Comparison of ENCODE assay signal across 25 cellular contexts in the genomic region with DNA sequence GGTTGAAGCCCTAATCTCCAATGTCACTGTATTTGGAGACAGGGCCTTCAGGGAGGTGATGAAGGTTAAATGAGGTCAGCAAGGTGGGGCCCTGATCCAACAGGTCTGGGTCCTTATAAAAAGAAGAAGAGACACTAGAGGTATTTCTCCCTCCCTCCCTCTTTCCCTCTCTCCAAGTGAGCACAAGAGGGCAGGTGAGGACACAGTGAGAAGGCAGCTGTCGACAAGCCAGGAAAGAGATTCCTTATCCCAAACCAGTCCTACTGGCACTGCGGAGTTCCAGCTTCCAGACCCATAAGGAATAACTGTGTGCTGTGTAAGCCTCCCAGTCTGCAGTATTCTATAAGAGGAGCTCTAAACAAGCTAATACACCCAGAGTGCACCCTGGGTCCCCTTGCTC.
DNase-seq lines count a peak whose midpoint lies in the region; ATAC-seq and TF ChIP-seq lines count a peak whose summit lies in the region.
"Had no signal": no experiment of that assay in that cellular context is flagged by ENCODE, and none has a peak within 500 bp of the region (broad histone marks: within the 10 kb centered on the region; RNA-seq: fewer than 3 reads in every experiment).

No MANE protein-coding gene starts in this region.

- no peak for TF ChIP-seq POLR2A in heart left ventricle (IDR thresholded peaks at IDR 0.05)

- ATAC-seq in heart left ventricle (peak in 3 of 4 donors; percentile 69 to 81 (median 73)), foreskin keratinocyte (peak; percentile 29)
- ATAC-seq: A549; activated naive CD4-positive, alpha-beta T cell treated with anti-CD3 and anti-CD28 coated beads, Interleukin-2, amount 50 U/mL, for 72 hours; activated T-helper 17 cell treated with anti-CD3 and anti-CD28 coated beads, Interleukin-2, amount 50 U/mL, for 72 hours had no signal

- DNase-seq in heart left ventricle = peak in 1 of 5 donors; percentile 41
- DNase-seq in right atrium auricular region (ENCODE audit: low spot score) = no peak
- DNase-seq in foreskin keratinocyte = peak in 1 of 2 donors; percentile 23
- DNase-seq in nephron progenitor cell = no peak
- DNase-seq in CD1c-positive myeloid dendritic cell (ENCODE audit: extremely low spot score) = no peak
- no peak for DNase-seq in DMS 273 (lab: John Stamatoyannopoulos, UW; ENCODE audit: unreplicated experiment)
- no peak for DNase-seq in iPS-NIHi11 (ENCODE audit: low spot score)
- no peak for DNase-seq in activated T-cell treated with anti-CD3 and anti-CD28 coated beads, Interleukin-2, amount 50 U/mL, for 48 hours
- DNase-seq: activated B cell treated with CpG ODN at 0.5 μM for 24 hours; activated CD4-positive, alpha-beta T cell treated with anti-CD3 and anti-CD28 coated beads, Interleukin-2, amount 50 U/mL, for 4 hours; activated CD8-positive, alpha-beta memory T cell treated with anti-CD3 and anti-CD28 coated beads, Interleukin-2, amount 50 U/mL, for 4 hours; DND-41; NCI-H187; NCI-H69; posterior cingulate gyrus; RPMI8226; T-helper 9 cell; upper lobe of left lung had no signal

- WGBS in heart left ventricle, 4 donors = 34 to 58% (median 48%) methylated on average over 2 of the region's 2 CpGs

- H3K27me3 ChIP-seq in heart left ventricle = no peaks in the 10 kb centered on the region
- no peaks in the 10 kb centered on the region for H3K27me3 ChIP-seq in right atrium auricular region
- H3K27me3 ChIP-seq in foreskin keratinocyte = peaks cover 19% of the 10 kb centered on the region
- H3K27me3 ChIP-seq: ascending aorta, upper lobe of left lung had no signal

- H3K27ac Mint-ChIP-seq in nephron progenitor cell = peak overlapping the region; percentile 38
- H3K27ac Mint-ChIP-seq: activated B cell treated with CpG ODN at 0.5 μM for 24 hours; activated T-helper 17 cell treated with anti-CD3 and anti-CD28 coated beads, Interleukin-2, amount 50 U/mL, for 72 hours; B cell had no signal

- TF ChIP-seq CTCF in heart left ventricle (IDR thresholded peaks at IDR 0.05) (no peak), right atrium auricular region (IDR thresholded peaks at IDR 0.05) (peak in 1 of 2 donors; percentile 34), foreskin keratinocyte (conservative IDR thresholded peaks at IDR 0.05) (peak; percentile 41), nephron progenitor cell (IDR thresholded peaks at IDR 0.05) (no peak)

- H3K4me3 ChIP-seq in heart left ventricle (no peak overlapping the region), right atrium auricular region (no peak overlapping the region)
- H3K4me3 ChIP-seq: A549, ascending aorta, upper lobe of left lung had no signal

- no peak overlapping the region for H3K27ac ChIP-seq in heart left ventricle
- H3K27ac ChIP-seq in right atrium auricular region = no peak overlapping the region
- no peak overlapping the region for H3K27ac ChIP-seq in foreskin keratinocyte
- H3K27ac ChIP-seq: A549, ascending aorta, upper lobe of left lung had no signal

- H3K4me1 ChIP-seq in heart left ventricle (peaks cover 0 to 15% (median 0%) of the 10 kb centered on the region in 12 donors), right atrium auricular region (peaks cover 0 to 15% of the 10 kb centered on the region in 2 donors), foreskin keratinocyte (no peaks in the 10 kb centered on the region)
- H3K4me1 ChIP-seq: A549, ascending aorta, upper lobe of left lung had no signal

- no peak overlapping the region for H3K4me3 Mint-ChIP-seq in nephron progenitor cell
- H3K4me3 Mint-ChIP-seq: activated B cell treated with CpG ODN at 0.5 μM for 24 hours; activated T-helper 17 cell treated with anti-CD3 and anti-CD28 coated beads, Interleukin-2, amount 50 U/mL, for 72 hours; B cell; central memory CD8-positive, alpha-beta T cell; neural crest cell had no signal

- H3K27me3 Mint-ChIP-seq in nephron progenitor cell (ENCODE audit: low read depth, poor library complexity) = peaks cover 11% of the 10 kb centered on the region
- H3K27me3 Mint-ChIP-seq: activated T-helper 17 cell treated with anti-CD3 and anti-CD28 coated beads, Interleukin-2, amount 50 U/mL, for 72 hours; central memory CD8-positive, alpha-beta T cell had no signal

- H3K9me3 ChIP-seq in heart left ventricle (no peaks in the 10 kb centered on the region), right atrium auricular region (no peaks in the 10 kb centered on the region)
- H3K9me3 ChIP-seq: A549, ascending aorta, upper lobe of left lung had no signal

- H3K36me3 ChIP-seq in heart left ventricle (no peaks in the 10 kb centered on the region), right atrium auricular region (no peaks in the 10 kb centered on the region)
- H3K36me3 ChIP-seq: ascending aorta, upper lobe of left lung had no signal

- intact Hi-C loops in heart left ventricle (cut with DNase I) = loop anchor here in 1 of 10 donors (10.0 kb wide), 1 partner anchor 92 kb away; no protein-coding TSS in a partner anchor

- H3K36me3 Mint-ChIP-seq in nephron progenitor cell (ENCODE audit: low read depth) = peaks cover 14% of the 10 kb centered on the region

- H3K4me1 Mint-ChIP-seq in nephron progenitor cell = peaks cover 74% of the 10 kb centered on the region
- H3K4me1 Mint-ChIP-seq: activated B cell treated with CpG ODN at 0.5 μM for 24 hours had no signal

- H3K9me3 Mint-ChIP-seq in nephron progenitor cell = peaks cover 28% of the 10 kb centered on the region
- H3K9me3 Mint-ChIP-seq: activated B cell treated with CpG ODN at 0.5 μM for 24 hours; activated naive CD4-positive, alpha-beta T cell treated with anti-CD3 and anti-CD28 coated beads, Interleukin-2, amount 50 U/mL, for 72 hours; activated T-helper 17 cell treated with anti-CD3 and anti-CD28 coated beads, Interleukin-2, amount 50 U/mL, for 72 hours; central memory CD8-positive, alpha-beta T cell had no signal
